Comparison of ENCODE assay signal across 11 cellular contexts in genomic region chr5:52825826-52826225, GRCh38. TPM values are rescaled to one million over a fixed set of nuclear protein-coding genes. Genes with fewer than 3 reads are reported as not detected.
DNase-seq lines count a peak whose midpoint lies in the region; ATAC-seq and TF ChIP-seq lines count a peak whose summit lies in the region.
"Had no signal": no experiment of that assay in that cellular context is flagged by ENCODE, and none has a peak within 500 bp of the region (broad histone marks: within the 10 kb centered on the region; RNA-seq: fewer than 3 reads in every experiment).

No MANE protein-coding gene starts in this region.

- H3K27me3 ChIP-seq in esophagus muscularis mucosa = no peaks in the 10 kb centered on the region
- no peaks in the 10 kb centered on the region for H3K27me3 ChIP-seq in neuronal stem cell (ENCODE audit: control insufficient read depth in 3 of 3, insufficient read depth in 3 of 3, low read depth in 1 of 3, low read length in 3 of 3)
- H3K27me3 ChIP-seq in transverse colon = no peaks in the 10 kb centered on the region

- H2AK5ac ChIP-seq in neuronal stem cell (ENCODE audit: low read depth, low read length) = no peak overlapping the region

- H2BK12ac ChIP-seq in neuronal stem cell (ENCODE audit: low read length) = no peak overlapping the region

- ATAC-seq in GM18867 (IDR thresholded peaks at IDR 0.05; ENCODE audit: unreplicated experiment) (peak; percentile 99), GM21528 (IDR thresholded peaks at IDR 0.05; ENCODE audit: low FRiP score, unreplicated experiment) (peak; percentile 90), HG03280 (IDR thresholded peaks at IDR 0.05; ENCODE audit: unreplicated experiment) (peak; percentile 64)
- ATAC-seq: SK-N-SH treated with all-trans-retinoic acid at 6 μM for 48 hours had no signal

- H3K9me3 Mint-ChIP-seq in mesothelial cell of epicardium = peaks cover 12% of the 10 kb centered on the region

- H3K36me3 ChIP-seq in esophagus muscularis mucosa = peaks cover 0 to 5% (median 0%) of the 10 kb centered on the region in 4 donors
- H3K36me3 ChIP-seq in neuronal stem cell (replicated peaks in 1 of 2; ENCODE audit: control insufficient read depth in 2 of 2, insufficient read depth in 2 of 2, low read length in 2 of 2) = no peaks in the 10 kb centered on the region
- no peaks in the 10 kb centered on the region for H3K36me3 ChIP-seq in transverse colon

- no peak overlapping the region for H2BK5ac ChIP-seq in neuronal stem cell (ENCODE audit: low read length)

- WGBS in esophagus muscularis mucosa = 86% methylated on average over 2 of the region's 2 CpGs
- WGBS in neuronal stem cell (ENCODE audit: extremely low coverage in 2 of 2, insufficient read length in 2 of 2, insufficient replicate concordance in 1 of 2), 2 donors = no CpG with 5 or more reads among the region's 2 CpGs
- 69 to 82% methylated on average over 1 to 2 of the region's 2 CpGs for WGBS in transverse colon (ENCODE audit: low coverage in 1 of 2), 2 donors

- H3K4me3 ChIP-seq in esophagus muscularis mucosa = no peak overlapping the region
- H3K4me3 ChIP-seq in neuronal stem cell (ENCODE audit: low read length in 2 of 2) = no peak overlapping the region
- no peak overlapping the region for H3K4me3 ChIP-seq in transverse colon

- no peaks in the 10 kb centered on the region for H3K36me3 Mint-ChIP-seq in mesothelial cell of epicardium

- H3K23ac ChIP-seq in neuronal stem cell (ENCODE audit: low read depth, low read length, poor library complexity) = no peak overlapping the region

- DNase-seq in esophagus muscularis mucosa (ENCODE audit: extremely low spot score) (no peak), neuronal stem cell (ENCODE audit: low spot score) (no peak), mesothelial cell of epicardium (ENCODE audit: low spot score in 2 of 2, unreplicated experiment in 2 of 2) (no peak), dermis blood vessel endothelial cell (no peak), transverse colon (no peak)
- DNase-seq: DMS79 treated with DMSO at 0.1 percent for 48 hours, posterior cingulate gyrus had no signal

- H3K27ac Mint-ChIP-seq in mesothelial cell of epicardium = no peak overlapping the region

- no peak overlapping the region for H3K14ac ChIP-seq in neuronal stem cell (ENCODE audit: low read length)

- no peak overlapping the region for H3K18ac ChIP-seq in neuronal stem cell (ENCODE audit: low read length)

- no peaks in the 10 kb centered on the region for H3K27me3 Mint-ChIP-seq in mesothelial cell of epicardium (ENCODE audit: low read depth)

- no peak overlapping the region for H3K4me3 Mint-ChIP-seq in mesothelial cell of epicardium

- H3K4me1 ChIP-seq in esophagus muscularis mucosa (peaks cover 20 to 77% (median 68%) of the 10 kb centered on the region in 4 donors), neuronal stem cell (ENCODE audit: control insufficient read depth in 2 of 2, insufficient read depth in 1 of 2, low read depth in 1 of 2, low read length in 2 of 2) (no peaks in the 10 kb centered on the region), transverse colon (peaks cover 0 to 21% (median 6%) of the 10 kb centered on the region in 4 donors)

- H3K79me1 ChIP-seq in neuronal stem cell (ENCODE audit: low read depth, low read length) = no peaks in the 10 kb centered on the region

- no peak overlapping the region for H4K91ac ChIP-seq in neuronal stem cell (ENCODE audit: low read depth, low read length, poor library complexity)

- no peak for TF ChIP-seq CTCF in esophagus muscularis mucosa (IDR thresholded peaks at IDR 0.05)
- TF ChIP-seq CTCF in mesothelial cell of epicardium (IDR thresholded peaks at IDR 0.05; ENCODE audit: unreplicated experiment) = no peak
- TF ChIP-seq CTCF in transverse colon (IDR thresholded peaks at IDR 0.05) = no peak

- no peak overlapping the region for H4K8ac ChIP-seq in neuronal stem cell (ENCODE audit: low read depth, low read length)

- TF ChIP-seq EP300 in esophagus muscularis mucosa (IDR thresholded peaks at IDR 0.05) = no peak
- no peak for TF ChIP-seq EP300 in transverse colon (IDR thresholded peaks at IDR 0.05; ENCODE audit: low read depth)

- no peaks in the 10 kb centered on the region for H3K4me1 Mint-ChIP-seq in mesothelial cell of epicardium

- no peaks in the 10 kb centered on the region for H3K9me3 ChIP-seq in esophagus muscularis mucosa
- no peaks in the 10 kb centered on the region for H3K9me3 ChIP-seq in neuronal stem cell (replicated peaks in 1 of 2; ENCODE audit: control insufficient read depth in 2 of 2, insufficient read depth in 1 of 2, low read depth in 1 of 2, low read length in 2 of 2)
- H3K9me3 ChIP-seq in transverse colon = no peaks in the 10 kb centered on the region

- H3K4ac ChIP-seq in neuronal stem cell (ENCODE audit: low read length) = no peak overlapping the region

- no peak overlapping the region for H3K9ac ChIP-seq in neuronal stem cell (ENCODE audit: low read depth, low read length, poor library complexity)

- no peak overlapping the region for H2BK15ac ChIP-seq in neuronal stem cell (ENCODE audit: low read length)

- H3K27ac ChIP-seq in esophagus muscularis mucosa (replicated peaks in 1 of 4) = peak overlapping the region in 3 of 4 donors; percentile 0 to 40 (median 36)
- no peak overlapping the region for H3K27ac ChIP-seq in neuronal stem cell (replicated peaks; ENCODE audit: low read length)
- peak overlapping the region in 1 of 4 donors; percentile 27 for H3K27ac ChIP-seq in transverse colon

- intact Hi-C loops in esophagus muscularis mucosa (cut with DNase I) (no loop called here), transverse colon (cut with DNase I; ENCODE audit: low total_unique reads) (no loop called here)

- H2AFZ ChIP-seq in neuronal stem cell (ENCODE audit: low read length) = no peak overlapping the region

- no peak overlapping the region for H3K4me2 ChIP-seq in neuronal stem cell (ENCODE audit: insufficient read depth, low read length, poor library complexity, severe bottlenecking)

- in situ Hi-C loops in transverse colon (cut with MboI; ENCODE audit: low pct_ligation_motif_present in 1 of 4, low pct_unique_long_range_greater_than_20kb in 1 of 4, low sequenced_read_pairs in 3 of 4) = no loop called here

- TF ChIP-seq POLR2A in esophagus muscularis mucosa (IDR thresholded peaks at IDR 0.05; ENCODE audit: low read depth) (no peak), transverse colon (IDR thresholded peaks at IDR 0.05) (no peak)

- H2BK120ac ChIP-seq in neuronal stem cell (ENCODE audit: low read depth, low read length) = no peak overlapping the region

RNA-seq across cellular contexts. Expression of gene ITGA1, which starts 38.1 kb away (rescaled TPM):
- 100 to 1,000 TPM; 228 to 302 (median 235) TPM for total RNA-seq in esophagus muscularis mucosa
- 0.98 TPM for polyA plus RNA-seq in neuronal stem cell (2013, experiment 1 of 2)
- 0.76 TPM for polyA plus RNA-seq in neuronal stem cell (2013, experiment 2 of 2)
- 8.3 to 10.8 TPM (median 9.1 TPM) in 3 replicates for total RNA-seq in mesothelial cell of epicardium
- 75.4 and 81.2 TPM in 2 replicates for total RNA-seq in dermis blood vessel endothelial cell
- total RNA-seq in transverse colon = 10 to 100 TPM; 42.6 to 83.2 (median 48.0) TPM

RNA-seq across cellular contexts. Expression of gene PELO, which starts 38.1 kb away (rescaled TPM):
- total RNA-seq in esophagus muscularis mucosa (10 to 100 TPM; 43.1 to 77.7 (median 69.7) TPM), mesothelial cell of epicardium (12.5 to 14.2 TPM (median 14.0 TPM) in 3 replicates), dermis blood vessel endothelial cell (22.8 and 24.0 TPM in 2 replicates), transverse colon (10 to 100 TPM; 10.1 to 62.3 (median 16.8) TPM)
- polyA plus RNA-seq in neuronal stem cell (2013, experiment 1 of 2) = 8.3 TPM
- 8.1 TPM for polyA plus RNA-seq in neuronal stem cell (2013, experiment 2 of 2)
